ENCODE assay signal across 23 cellular contexts in the genomic region with DNA sequence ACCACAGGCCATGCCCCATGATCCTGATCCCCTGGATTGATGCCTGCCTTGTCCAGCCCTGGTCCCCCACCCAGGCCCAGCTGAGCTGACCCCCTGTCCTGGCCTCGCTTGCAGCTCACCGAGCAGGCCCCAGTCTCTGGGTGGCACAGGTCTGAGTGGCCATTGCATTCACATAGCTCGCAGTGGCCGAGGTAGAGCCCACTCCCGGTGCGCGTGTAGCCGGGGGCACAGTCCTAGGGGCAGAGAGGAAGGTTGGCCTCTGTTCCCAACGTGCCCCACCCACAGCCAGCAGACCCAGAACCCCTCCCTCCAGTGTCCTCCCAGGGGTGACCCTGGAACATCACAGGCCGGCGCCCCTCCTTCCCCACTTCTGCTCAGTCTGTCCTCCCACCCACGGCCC. TPM values are rescaled to one million over a fixed set of nuclear protein-coding genes. Genes with fewer than 3 reads are reported as not detected.
A peak's percentile ranks its signal among the peaks of the same experiment; 100 is the strongest.
DNase-seq lines count a peak whose midpoint lies in the region; ATAC-seq and TF ChIP-seq lines count a peak whose summit lies in the region.
"Had no signal": no experiment of that assay in that cellular context is flagged by ENCODE, and none has a peak within 500 bp of the region (broad histone marks: within the 10 kb centered on the region; RNA-seq: fewer than 3 reads in every experiment).

No MANE protein-coding gene starts in this region.

- H3K4me1 ChIP-seq in gastroesophageal sphincter (peaks cover 0 to 37% (median 0%) of the 10 kb centered on the region in 3 donors), sigmoid colon (peaks cover 0 to 36% (median 6%) of the 10 kb centered on the region in 4 donors)
- H3K4me1 ChIP-seq: BE2C, HAP-1, Peyer's patch had no signal

- 60 to 80% methylated on average over 1 to 3 of the region's 12 CpGs for WGBS in gastroesophageal sphincter (ENCODE audit: low coverage in 1 of 2), 2 donors
- 92% methylated on average over 12 of the region's 12 CpGs for WGBS in sigmoid colon, 2 donors

- TF ChIP-seq EP300 in gastroesophageal sphincter (IDR thresholded peaks at IDR 0.05): no peak
- TF ChIP-seq EP300 in sigmoid colon (IDR thresholded peaks at IDR 0.05): no peak

- TF ChIP-seq CTCF in gastroesophageal sphincter (IDR thresholded peaks at IDR 0.05) (no peak), sigmoid colon (IDR thresholded peaks at IDR 0.05) (no peak)

- H3K9me3 ChIP-seq in gastroesophageal sphincter: no peaks in the 10 kb centered on the region
- H3K9me3 ChIP-seq in sigmoid colon: no peaks in the 10 kb centered on the region
- H3K9me3 ChIP-seq: BE2C, HAP-1, MG63, Peyer's patch had no signal

- TF ChIP-seq POLR2A in gastroesophageal sphincter (IDR thresholded peaks at IDR 0.05) (no peak), sigmoid colon (IDR thresholded peaks at IDR 0.05) (no peak)

- H3K9me3 Mint-ChIP-seq in stimulated activated naive CD8-positive, alpha-beta T cell treated with anti-CD3 and anti-CD28 coated beads, Interleukin-15, amount 100 ng/mL, for 72 hours: no peaks in the 10 kb centered on the region

- H3K36me3 ChIP-seq in gastroesophageal sphincter: peaks cover 0 to 94% of the 10 kb centered on the region in 2 donors
- peaks cover 29 to 92% (median 70%) of the 10 kb centered on the region in 4 donors for H3K36me3 ChIP-seq in sigmoid colon
- H3K36me3 ChIP-seq: BE2C had no signal

- H3K4me3 Mint-ChIP-seq in stimulated activated naive CD8-positive, alpha-beta T cell treated with anti-CD3 and anti-CD28 coated beads, Interleukin-15, amount 100 ng/mL, for 72 hours: no peak overlapping the region

- ATAC-seq in stimulated activated naive CD8-positive, alpha-beta T cell treated with anti-CD3 and anti-CD28 coated beads, Interleukin-15, amount 100 ng/mL, for 72 hours: peak; percentile 33
- ATAC-seq in stimulated activated naive CD8-positive, alpha-beta T cell treated with anti-CD3 and anti-CD28 coated beads, Interleukin-15, Interleukin-2, amounts not matched to agents 100 U/mL and 50 U/mL, for 24 hours: no peak
- no peak for ATAC-seq in gastroesophageal sphincter
- ATAC-seq: HepG2, K562 had no signal

- no peaks in the 10 kb centered on the region for H3K27me3 Mint-ChIP-seq in stimulated activated naive CD8-positive, alpha-beta T cell treated with anti-CD3 and anti-CD28 coated beads, Interleukin-15, amount 100 ng/mL, for 72 hours

- H3K27me3 ChIP-seq in gastroesophageal sphincter: no peaks in the 10 kb centered on the region
- no peaks in the 10 kb centered on the region for H3K27me3 ChIP-seq in sigmoid colon
- H3K27me3 ChIP-seq: BE2C, MG63, Peyer's patch had no signal

- no peak for DNase-seq in stimulated activated naive CD8-positive, alpha-beta T cell treated with anti-CD3 and anti-CD28 coated beads, Interleukin-15, amount 100 ng/mL, for 72 hours
- no peak for DNase-seq in stimulated activated naive CD8-positive, alpha-beta T cell treated with anti-CD3 and anti-CD28 coated beads, Interleukin-15, Interleukin-2, amounts not matched to agents 100 U/mL and 50 U/mL, for 24 hours
- DNase-seq in sigmoid colon (no peak), iPS-NIHi11 (ENCODE audit: low spot score) (no peak)
- no peak for DNase-seq in activated CD4-positive, alpha-beta T cell treated with anti-CD3 and anti-CD28 coated beads, Interleukin-2, amount 50 U/mL, for 48 hours
- no peak for DNase-seq in stimulated activated CD4-positive, alpha-beta T cell treated with anti-CD3 and anti-CD28 coated beads, Interleukin-4, amount 100 ng/mL, for 1 hour
- DNase-seq: BE2C, DMS79, MG63, NCI-H1417 treated with DMSO at 0.1 percent for 48 hours, NCI-H187, NCI-H446, NCI-H526, Peyer's patch had no signal

- H3K27ac Mint-ChIP-seq in stimulated activated naive CD8-positive, alpha-beta T cell treated with anti-CD3 and anti-CD28 coated beads, Interleukin-15, amount 100 ng/mL, for 72 hours: no peak overlapping the region

- intact Hi-C loops in sigmoid colon (cut with DNase I): loop anchor here (10.0 kb wide), 1 partner anchor 81 kb away; no protein-coding TSS in a partner anchor

- no peak overlapping the region for H3K4me3 ChIP-seq in gastroesophageal sphincter
- H3K4me3 ChIP-seq in sigmoid colon: no peak overlapping the region
- H3K4me3 ChIP-seq: HAP-1, K562, MG63, Peyer's patch had no signal

- no peaks in the 10 kb centered on the region for H3K4me1 Mint-ChIP-seq in stimulated activated naive CD8-positive, alpha-beta T cell treated with anti-CD3 and anti-CD28 coated beads, Interleukin-15, amount 100 ng/mL, for 72 hours

- H3K27ac ChIP-seq in gastroesophageal sphincter: peak overlapping the region in 3 of 4 donors; percentile 64 to 81 (median 71)
- peak overlapping the region; percentile 32 to 88 (median 79) for H3K27ac ChIP-seq in sigmoid colon
- H3K27ac ChIP-seq: HL-60 had no signal

RNA-seq across cellular contexts. Expression of gene LDLRAD2, which starts 51.9 kb away (rescaled TPM):
- total RNA-seq in gastroesophageal sphincter (under 1 TPM in 1 of 4 donors, not detected in 3; 0.08 TPM), sigmoid colon (1 to 10 TPM in 1 of 4 donors, under 1 TPM in 1, not detected in 2; under 0.01 to 1.4 TPM)
- 1 to 10 TPM in 1 of 3 donors, under 1 TPM in 2; under 0.01 to 1.1 (median 0.23) TPM for polyA plus RNA-seq in sigmoid colon
- total RNA-seq: A673, HepG2, K562, LHCN-M2, OCI-LY7, SK-MEL-5 had no signal
- polyA plus RNA-seq: HepG2 had no signal
